20 cellular contexts compared by ENCODE assay signal in the genomic region with DNA sequence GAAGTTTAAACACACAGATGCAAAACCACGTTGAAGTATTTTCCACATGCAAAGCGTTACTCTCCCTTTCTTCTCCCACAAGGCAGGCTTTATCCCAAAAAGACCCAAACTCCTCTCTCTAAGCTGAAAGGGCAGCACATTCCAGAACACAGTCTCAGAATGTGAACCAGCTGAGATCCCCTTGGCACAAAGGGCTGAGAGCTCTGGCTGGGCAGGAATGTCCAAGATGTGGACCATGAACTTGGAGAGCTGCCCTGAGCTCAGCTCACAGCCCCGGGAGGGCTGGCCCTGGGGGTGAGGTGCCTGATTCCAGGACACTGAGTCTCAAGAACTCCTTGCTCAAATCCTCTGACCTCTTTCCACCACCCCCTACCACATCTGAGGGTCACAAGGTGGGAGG. TPM values are rescaled to one million over a fixed set of nuclear protein-coding genes. Genes with fewer than 3 reads are reported as not detected.
DNase-seq lines count a peak whose midpoint lies in the region; ATAC-seq and TF ChIP-seq lines count a peak whose summit lies in the region.
"Had no signal": no experiment of that assay in that cellular context is flagged by ENCODE, and none has a peak within 500 bp of the region (broad histone marks: within the 10 kb centered on the region; RNA-seq: fewer than 3 reads in every experiment).

No MANE protein-coding gene starts in this region.

- TF ChIP-seq POLR2A in esophagus squamous epithelium (IDR thresholded peaks at IDR 0.05): no peak

- CTCF ChIA-PET in PC-3 (lab: Charles Lee): interaction anchor here (0.6 kb wide), 1 partner anchor 21 kb away, joined by 3 read pairs; no protein-coding TSS in a partner anchor

- BruUV-seq in PC-3 (replicated peaks; lab: Mats Ljungman, UMichigan): no TSS peak

- POLR2A ChIA-PET in PC-3 (lab: Charles Lee; ENCODE audit: unreplicated experiment): no interaction called here

- TF ChIP-seq CTCF in astrocyte of the spinal cord (IDR thresholded peaks at IDR 0.05; ENCODE audit: low read depth, low read length) (no peak), esophagus squamous epithelium (IDR thresholded peaks at IDR 0.05) (no peak), PC-3 (conservative IDR thresholded peaks at IDR 0.05; ENCODE audit: low read depth, low read length) (no peak)

- intact Hi-C loops in esophagus squamous epithelium (cut with DNase I): no loop called here
- intact Hi-C loops in PC-3 (cut with micrococcal nuclease): no loop called here

- H3K4me2 ChIP-seq in PC-3 (ENCODE audit: low read length): no peak overlapping the region

- no peaks in the 10 kb centered on the region for H3K9me3 Mint-ChIP-seq in activated naive CD4-positive, alpha-beta T cell treated with anti-CD3 and anti-CD28 coated beads, Interleukin-2, amount 50 U/mL, for 72 hours
- H3K9me3 Mint-ChIP-seq: endodermal cell; T-helper 2 cell treated with Interferon-gamma antibody and Interleukin-4, amounts not matched to agents 5 μg/mL and 100 μg/mL, for 36 hours had no signal

- H4K20me1 ChIP-seq in PC-3 (ENCODE audit: low read length): no peaks in the 10 kb centered on the region

- H3K9me3 ChIP-seq in esophagus squamous epithelium: no peaks in the 10 kb centered on the region
- no peaks in the 10 kb centered on the region for H3K9me3 ChIP-seq in PC-3 (ENCODE audit: low read length)
- H3K9me3 ChIP-seq: heart right ventricle, ovary had no signal

- H3K27me3 ChIP-seq in esophagus squamous epithelium: no peaks in the 10 kb centered on the region
- no peaks in the 10 kb centered on the region for H3K27me3 ChIP-seq in PC-3 (ENCODE audit: low read length)
- H3K27me3 ChIP-seq: heart right ventricle, ovary had no signal

- no peak overlapping the region for H3K4me3 ChIP-seq in astrocyte of the spinal cord (ENCODE audit: low read depth, low read length)
- H3K4me3 ChIP-seq in esophagus squamous epithelium: no peak overlapping the region
- no peak overlapping the region for H3K4me3 ChIP-seq in PC-3 (ENCODE audit: low read length)
- H3K4me3 ChIP-seq: heart right ventricle, ovary had no signal

- H2AFZ ChIP-seq in PC-3 (ENCODE audit: low read length): no peak overlapping the region

- no peaks in the 10 kb centered on the region for H3K9me2 ChIP-seq in PC-3 (replicated peaks; ENCODE audit: low read length)

- DNase-seq in GM03348 (ENCODE audit: low spot score): peak; percentile 74
- DNase-seq in astrocyte of the spinal cord (ENCODE audit: low read depth, low spot score): peak; percentile 57
- peak; percentile 41 for DNase-seq in hepatic stellate cell (ENCODE audit: low spot score)
- DNase-seq in renal cortical epithelial cell (ENCODE audit: low read depth): peak; percentile 66
- no peak for DNase-seq in esophagus squamous epithelium (lab: John Stamatoyannopoulos, UW)
- DNase-seq in superior temporal gyrus (ENCODE audit: extremely low spot score): no peak
- no peak for DNase-seq in activated naive CD4-positive, alpha-beta T cell treated with anti-CD3 and anti-CD28 coated beads, Interleukin-2, amount 50 U/mL, for 72 hours (ENCODE audit: low spot score in 2 of 2)
- DNase-seq in PC-3: no peak
- DNase-seq: activated CD4-positive, alpha-beta T cell treated with anti-CD3 and anti-CD28 coated beads for 48 hours; DMS53; endodermal cell; heart right ventricle; NCI-H2029; NCI-H774; stimulated activated CD4-positive, alpha-beta T cell treated with anti-CD3 and anti-CD28 coated beads, Interleukin-15, amount 100 ng/mL, for 24 hours had no signal

- WGBS in esophagus squamous epithelium, 2 donors: 74 to 75% methylated on average over 2 of the region's 3 CpGs

- no peak overlapping the region for H3K9ac ChIP-seq in PC-3 (ENCODE audit: low read length)

- no peaks in the 10 kb centered on the region for H3K36me3 Mint-ChIP-seq in activated naive CD4-positive, alpha-beta T cell treated with anti-CD3 and anti-CD28 coated beads, Interleukin-2, amount 50 U/mL, for 72 hours

- H3K4me1 ChIP-seq in esophagus squamous epithelium: peaks cover 0 to 49% (median 17%) of the 10 kb centered on the region in 3 donors
- no peaks in the 10 kb centered on the region for H3K4me1 ChIP-seq in PC-3 (ENCODE audit: insufficient read depth, low read length)

- peaks cover 0 to 50% (median 0%) of the 10 kb centered on the region in 3 donors for H3K36me3 ChIP-seq in esophagus squamous epithelium
- H3K36me3 ChIP-seq in PC-3 (ENCODE audit: low read depth, low read length): no peaks in the 10 kb centered on the region
- H3K36me3 ChIP-seq: ovary had no signal

- no peaks in the 10 kb centered on the region for H3K79me2 ChIP-seq in PC-3 (ENCODE audit: low read length)

- in situ Hi-C loops in astrocyte of the spinal cord (cut with HindIII; ENCODE audit: low sequenced_read_pairs): no loop called here

- no peak for ATAC-seq in activated naive CD4-positive, alpha-beta T cell treated with anti-CD3 and anti-CD28 coated beads, Interleukin-2, amount 50 U/mL, for 72 hours
- no peak for ATAC-seq in PC-3

- H3F3A ChIP-seq in PC-3 (ENCODE audit: low read length, unreplicated experiment): no peaks in the 10 kb centered on the region

- H3K27ac ChIP-seq in esophagus squamous epithelium (peak overlapping the region in 1 of 4 donors; percentile 34), PC-3 (ENCODE audit: low read length) (no peak overlapping the region)
- H3K27ac ChIP-seq: heart right ventricle, ovary had no signal

- H3K27ac Mint-ChIP-seq in activated naive CD4-positive, alpha-beta T cell treated with anti-CD3 and anti-CD28 coated beads, Interleukin-2, amount 50 U/mL, for 72 hours: no peak overlapping the region
- H3K27ac Mint-ChIP-seq: B cell; endodermal cell; T-helper 2 cell treated with Interferon-gamma antibody and Interleukin-4, amounts not matched to agents 5 μg/mL and 100 μg/mL, for 36 hours had no signal

RNA-seq across cellular contexts. Expression of a gene that starts 11.7 kb away (rescaled TPM):
- 39.5 and 42.0 TPM in 2 replicates for total RNA-seq in renal cortical epithelial cell
- total RNA-seq in esophagus squamous epithelium: 10 to 100 TPM; 36.7 to 59.1 (median 50.3) TPM
- total RNA-seq in activated naive CD4-positive, alpha-beta T cell treated with anti-CD3 and anti-CD28 coated beads, Interleukin-2, amount 50 U/mL, for 72 hours: 1 to 10 TPM; 7.4 to 9.8 TPM
- total RNA-seq in PC-3 (2014; rRNA removed): 18.1 and 24.9 TPM in 2 replicates

RNA-seq across cellular contexts. Expression of a gene that starts 31.2 kb away (rescaled TPM):
- total RNA-seq in renal cortical epithelial cell (not detected in 2 replicates), esophagus squamous epithelium (not detected), PC-3 (2014; rRNA removed) (not detected in 2 replicates)
- total RNA-seq in activated naive CD4-positive, alpha-beta T cell treated with anti-CD3 and anti-CD28 coated beads, Interleukin-2, amount 50 U/mL, for 72 hours: not detected
- total RNA-seq: B cell, endodermal cell, heart right ventricle, lung microvascular endothelial cell, ovary, ureter had no signal

Comparison
In these comparisons a context has a peak if more than half of its experiments do, and no peak if none do; other contexts are left out.
1. DNase-seq: peak in GM03348 (single experiment), astrocyte of the spinal cord (single experiment), hepatic stellate cell (single experiment) and renal cortical epithelial cell (single experiment); none in esophagus squamous epithelium (single experiment), superior temporal gyrus (single experiment), activated naive CD4-positive, alpha-beta T cell treated with anti-CD3 and anti-CD28 coated beads, Interleukin-2, amount 50 U/mL, for 72 hours (0 of 2) and PC-3 (single experiment).